8 cellular contexts compared by ENCODE assay signal in the genomic region with DNA sequence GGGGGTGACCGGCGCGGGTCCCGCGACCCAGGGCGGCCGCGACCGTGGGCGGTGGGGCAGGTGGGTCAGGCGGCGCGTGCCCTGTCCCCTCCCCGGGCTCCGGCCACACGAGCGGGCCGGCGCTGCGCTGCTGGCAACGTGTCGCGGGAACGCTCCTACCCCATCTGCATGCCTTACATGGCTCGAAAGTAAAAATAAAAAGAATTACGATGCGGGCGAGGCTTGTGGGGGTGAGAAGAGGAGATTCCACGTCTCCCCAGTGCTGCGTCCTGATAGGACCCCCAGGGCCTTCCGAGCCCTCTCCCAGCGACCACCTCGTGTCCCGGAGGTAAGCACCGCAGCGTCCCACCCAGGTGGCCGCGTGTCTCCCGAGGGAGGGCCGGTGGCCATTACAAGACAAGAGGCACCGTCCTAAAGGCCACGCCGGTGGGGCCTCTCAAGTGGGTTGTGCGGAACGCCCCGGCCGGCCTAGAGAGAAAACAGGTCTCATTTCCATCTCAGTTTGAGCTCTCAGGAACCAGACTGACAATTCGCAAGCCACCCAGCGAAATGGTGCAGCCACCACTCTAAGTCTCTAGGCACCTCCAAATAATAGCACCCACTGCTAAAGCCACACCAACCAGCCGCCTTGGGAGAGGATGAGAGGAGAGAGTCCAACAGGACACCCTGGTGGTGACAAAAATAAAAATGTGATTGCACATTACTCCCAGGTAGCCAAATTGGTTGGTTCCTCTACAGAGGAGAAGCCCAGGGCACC. TPM values are rescaled to one million over a fixed set of nuclear protein-coding genes. Genes with fewer than 3 reads are reported as not detected.
A peak's percentile ranks its signal among the peaks of the same experiment; 100 is the strongest.
DNase-seq lines count a peak whose midpoint lies in the region; ATAC-seq and TF ChIP-seq lines count a peak whose summit lies in the region.

No MANE protein-coding gene starts in this region.

- H3K4me1 Mint-ChIP-seq in activated T-cell treated with anti-CD3 and anti-CD28 coated beads, Interleukin-2, amount 50 U/mL, for 72 hours (ENCODE audit: low read depth) = peaks cover 67% of the 10 kb centered on the region

- no peak for TF ChIP-seq POLR2A in thyroid gland (IDR thresholded peaks at IDR 0.05)

- H3K27me3 Mint-ChIP-seq in activated T-cell treated with anti-CD3 and anti-CD28 coated beads, Interleukin-2, amount 50 U/mL, for 72 hours (ENCODE audit: low read depth) = no peaks in the 10 kb centered on the region

- peaks cover 13% of the 10 kb centered on the region for H3K79me2 ChIP-seq in neural cell (replicated peaks; ENCODE audit: insufficient read depth, low read length)

- H3K4me3 ChIP-seq in fibroblast of mammary gland (ENCODE audit: control insufficient read depth, low read depth, low read length) = peak overlapping the region; percentile 64
- peak overlapping the region; percentile 74 for H3K4me3 ChIP-seq in neural cell (ENCODE audit: low read length)
- H3K4me3 ChIP-seq in thyroid gland (replicated peaks in 1 of 3) = peak overlapping the region; percentile 56 to 78 (median 66)

- peak overlapping the region; percentile 52 for H2AFZ ChIP-seq in neural cell (ENCODE audit: low read depth, low read length)

- H3K9ac ChIP-seq in neural cell (ENCODE audit: low read length) = peak overlapping the region; percentile 67

- DNase-seq in DMS 273 (lab: John Stamatoyannopoulos, UW; ENCODE audit: unreplicated experiment) = peak; percentile 83
- peak; percentile 58 for DNase-seq in HK-2 (ENCODE audit: unreplicated experiment)
- DNase-seq in OCI-M2 (lab: John Stamatoyannopoulos, UW; ENCODE audit: unreplicated experiment) = peak; percentile 48
- peak; percentile 53 to 58 for DNase-seq in activated T-cell treated with anti-CD3 and anti-CD28 coated beads, Interleukin-2, amount 50 U/mL, for 72 hours
- DNase-seq in fibroblast of mammary gland (ENCODE audit: low read depth) = peak; percentile 48
- DNase-seq in thyroid gland = peak; percentile 64 to 70

- peak overlapping the region; percentile 83 for H3K27ac Mint-ChIP-seq in activated T-cell treated with anti-CD3 and anti-CD28 coated beads, Interleukin-2, amount 50 U/mL, for 72 hours

- peaks cover 6 to 23% of the 10 kb centered on the region in 2 donors for H3K4me1 ChIP-seq in thyroid gland

- intact Hi-C loops in thyroid gland (cut with DNase I) = loop anchor here (10.0 kb wide), 1 partner anchor 73 kb away; no protein-coding TSS in a partner anchor

- no peaks in the 10 kb centered on the region for H3K9me3 Mint-ChIP-seq in activated T-cell treated with anti-CD3 and anti-CD28 coated beads, Interleukin-2, amount 50 U/mL, for 72 hours

- TF ChIP-seq EP300 in neural cell (conservative IDR thresholded peaks at IDR 0.05; ENCODE audit: poor library complexity, severe bottlenecking) = no peak

- H4K20me1 ChIP-seq in neural cell (ENCODE audit: insufficient read depth) = no peaks in the 10 kb centered on the region

- H3K9me3 ChIP-seq in neural cell (ENCODE audit: low read length) (no peaks in the 10 kb centered on the region), thyroid gland (no peaks in the 10 kb centered on the region)

- no peaks in the 10 kb centered on the region for H3K9me2 ChIP-seq in neural cell (ENCODE audit: insufficient read depth, low read length)

- H3K36me3 ChIP-seq in neural cell (ENCODE audit: insufficient read depth, low read length) (no peaks in the 10 kb centered on the region), thyroid gland (no peaks in the 10 kb centered on the region)

- H3K4me3 Mint-ChIP-seq in activated T-cell treated with anti-CD3 and anti-CD28 coated beads, Interleukin-2, amount 50 U/mL, for 72 hours = peak overlapping the region; percentile 85 to 87

- peak; percentile 47 for TF ChIP-seq RAD21 in neural cell (conservative IDR thresholded peaks at IDR 0.05)

- H3K27me3 ChIP-seq in neural cell (ENCODE audit: insufficient read depth, low read depth, low read length) (no peaks in the 10 kb centered on the region), thyroid gland (no peaks in the 10 kb centered on the region)

- H3F3A ChIP-seq in neural cell (ENCODE audit: insufficient read depth, low read length, poor library complexity, severe bottlenecking) = no peaks in the 10 kb centered on the region

- ATAC-seq in GM19467 (IDR thresholded peaks at IDR 0.05; ENCODE audit: unreplicated experiment) = peak; percentile 47
- ATAC-seq in activated T-cell treated with anti-CD3 and anti-CD28 coated beads, Interleukin-2, amount 50 U/mL, for 72 hours (replicated peaks in 1 of 2) = peak; percentile 42 to 43

- peaks cover 4 to 5% of the 10 kb centered on the region in 2 donors for H3K36me3 Mint-ChIP-seq in activated T-cell treated with anti-CD3 and anti-CD28 coated beads, Interleukin-2, amount 50 U/mL, for 72 hours (ENCODE audit: insufficient read depth in 2 of 2)

- peak overlapping the region; percentile 22 for H3K4me2 ChIP-seq in neural cell (ENCODE audit: low read length)

- peak overlapping the region; percentile 51 for H3K27ac ChIP-seq in neural cell (ENCODE audit: low read length)
- H3K27ac ChIP-seq in thyroid gland = peak overlapping the region; percentile 90 to 96 (median 94)

- peak; percentile 30 for TF ChIP-seq CTCF in fibroblast of mammary gland (conservative IDR thresholded peaks at IDR 0.05; ENCODE audit: control insufficient read depth, insufficient read depth, low read depth, low read length)
- peak; percentile 46 for TF ChIP-seq CTCF in neural cell (IDR thresholded peaks at IDR 0.05; ENCODE audit: poor library complexity, severe bottlenecking)
- peak; percentile 14 to 67 (median 56) for TF ChIP-seq CTCF in thyroid gland (IDR thresholded peaks at IDR 0.05)

- WGBS in thyroid gland, 2 donors = 2 to 6% methylated on average over 3 to 21 of the region's 50 CpGs

TF ChIP-seq in neural cell, 6 proteins besides CTCF, POLR2A, EP300 and RAD21:
- TF ChIP-seq EZH2 (IDR thresholded peaks at IDR 0.05; ENCODE audit: borderline replicate concordance, insufficient read depth, low read length, poor library complexity, severe bottlenecking) (no peak), MXI1 (conservative IDR thresholded peaks at IDR 0.05; ENCODE audit: poor library complexity, severe bottlenecking) (peak; percentile 19), TAF1 (IDR thresholded peaks at IDR 0.05; ENCODE audit: low read depth) (peak; percentile 11), SMC3 (conservative IDR thresholded peaks at IDR 0.05; ENCODE audit: poor library complexity) (peak; percentile 47), POLR2AphosphoS5 (IDR thresholded peaks at IDR 0.05) (no peak)
- TF ChIP-seq, protein P1, sequence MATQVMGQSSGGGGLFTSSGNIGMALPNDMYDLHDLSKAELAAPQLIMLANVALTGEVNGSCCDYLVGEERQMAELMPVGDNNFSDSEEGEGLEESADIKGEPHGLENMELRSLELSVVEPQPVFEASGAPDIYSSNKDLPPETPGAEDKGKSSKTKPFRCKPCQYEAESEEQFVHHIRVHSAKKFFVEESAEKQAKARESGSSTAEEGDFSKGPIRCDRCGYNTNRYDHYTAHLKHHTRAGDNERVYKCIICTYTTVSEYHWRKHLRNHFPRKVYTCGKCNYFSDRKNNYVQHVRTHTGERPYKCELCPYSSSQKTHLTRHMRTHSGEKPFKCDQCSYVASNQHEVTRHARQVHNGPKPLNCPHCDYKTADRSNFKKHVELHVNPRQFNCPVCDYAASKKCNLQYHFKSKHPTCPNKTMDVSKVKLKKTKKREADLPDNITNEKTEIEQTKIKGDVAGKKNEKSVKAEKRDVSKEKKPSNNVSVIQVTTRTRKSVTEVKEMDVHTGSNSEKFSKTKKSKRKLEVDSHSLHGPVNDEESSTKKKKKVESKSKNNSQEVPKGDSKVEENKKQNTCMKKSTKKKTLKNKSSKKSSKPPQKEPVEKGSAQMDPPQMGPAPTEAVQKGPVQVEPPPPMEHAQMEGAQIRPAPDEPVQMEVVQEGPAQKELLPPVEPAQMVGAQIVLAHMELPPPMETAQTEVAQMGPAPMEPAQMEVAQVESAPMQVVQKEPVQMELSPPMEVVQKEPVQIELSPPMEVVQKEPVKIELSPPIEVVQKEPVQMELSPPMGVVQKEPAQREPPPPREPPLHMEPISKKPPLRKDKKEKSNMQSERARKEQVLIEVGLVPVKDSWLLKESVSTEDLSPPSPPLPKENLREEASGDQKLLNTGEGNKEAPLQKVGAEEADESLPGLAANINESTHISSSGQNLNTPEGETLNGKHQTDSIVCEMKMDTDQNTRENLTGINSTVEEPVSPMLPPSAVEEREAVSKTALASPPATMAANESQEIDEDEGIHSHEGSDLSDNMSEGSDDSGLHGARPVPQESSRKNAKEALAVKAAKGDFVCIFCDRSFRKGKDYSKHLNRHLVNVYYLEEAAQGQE (IDR thresholded peaks at IDR 0.05; ENCODE audit: borderline replicate concordance) = no peak
TF ChIP-seq in neural cell: peak in this region for 3.

RNA-seq across cellular contexts. Expression of gene FOXN3, which starts 0.6 kb away (rescaled TPM):
- 100 to 1,000 TPM; 154 to 157 TPM for total RNA-seq in activated T-cell treated with anti-CD3 and anti-CD28 coated beads, Interleukin-2, amount 50 U/mL, for 72 hours
- 10.3 and 13.9 TPM in 2 replicates for polyA plus RNA-seq in neural cell
- polyA minus RNA-seq in neural cell = 50.4 and 60.1 TPM in 2 replicates
- 10 to 100 TPM; 38.7 to 70.1 (median 43.1) TPM for total RNA-seq in thyroid gland

Comparison
In these comparisons a context has a peak if more than half of its experiments do, and no peak if none do; other contexts are left out.
1. Peak in every context shown above with its lines: DNase-seq, ATAC-seq, H3K4me3 ChIP-seq and H3K27ac ChIP-seq.